Comparison of ENCODE assay signal across 16 cellular contexts in the genomic region with DNA sequence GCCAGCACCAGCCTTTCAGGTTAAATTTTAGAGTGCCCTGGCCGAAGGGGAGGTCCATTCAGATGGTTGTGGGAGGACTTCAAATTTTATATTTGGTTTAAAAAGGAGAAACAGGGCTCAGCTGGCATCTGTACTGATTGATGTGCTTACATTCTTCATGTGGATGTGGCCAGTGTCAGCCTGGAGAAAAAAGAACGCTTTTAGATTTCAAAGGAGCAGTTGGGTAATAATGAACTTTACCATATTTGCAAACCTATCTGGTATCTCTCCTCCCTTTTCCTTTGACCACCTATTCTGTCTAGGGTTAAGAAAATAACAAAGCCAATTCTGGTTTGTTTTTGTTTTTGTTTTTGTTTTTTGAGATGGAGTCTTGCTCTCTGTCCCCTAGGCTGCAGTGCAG. TPM values are rescaled to one million over a fixed set of nuclear protein-coding genes. Genes with fewer than 3 reads are reported as not detected.
DNase-seq lines count a peak whose midpoint lies in the region; ATAC-seq and TF ChIP-seq lines count a peak whose summit lies in the region.
"Had no signal": no experiment of that assay in that cellular context is flagged by ENCODE, and none has a peak within 500 bp of the region (broad histone marks: within the 10 kb centered on the region; RNA-seq: fewer than 3 reads in every experiment).

No MANE protein-coding gene starts in this region.

- H3K36me3 Mint-ChIP-seq in natural killer cell, result no peaks in the 10 kb centered on the region
- peaks cover 17% of the 10 kb centered on the region for H3K36me3 Mint-ChIP-seq in natural killer cell treated with Interleukin-12 subunit alpha and Interleukin-12 subunit beta and Interleukin-15 and Interleukin-18, amount 100 ng/mL, for 72 hours
- H3K36me3 Mint-ChIP-seq in effector memory CD8-positive, alpha-beta T cell (ENCODE audit: insufficient read depth), result peaks cover 54% of the 10 kb centered on the region

- TF ChIP-seq CTCF in natural killer cell (IDR thresholded peaks at IDR 0.05) (no peak), psoas muscle (IDR thresholded peaks at IDR 0.05) (no peak)

- peaks cover 0 to 26% of the 10 kb centered on the region in 2 donors for H3K36me3 ChIP-seq in psoas muscle (ENCODE audit: insufficient read depth in 1 of 2, low read depth in 1 of 2)

- no peak overlapping the region for H3K4me3 Mint-ChIP-seq in natural killer cell
- H3K4me3 Mint-ChIP-seq in natural killer cell treated with Interleukin-12 subunit alpha and Interleukin-12 subunit beta and Interleukin-15 and Interleukin-18, amount 100 ng/mL, for 72 hours, result no peak overlapping the region
- no peak overlapping the region for H3K4me3 Mint-ChIP-seq in effector memory CD8-positive, alpha-beta T cell

- peak overlapping the region; percentile 24 to 56 for H3K27ac Mint-ChIP-seq in natural killer cell
- H3K27ac Mint-ChIP-seq in natural killer cell treated with Interleukin-12 subunit alpha and Interleukin-12 subunit beta and Interleukin-15 and Interleukin-18, amount 100 ng/mL, for 72 hours, result no peak overlapping the region
- H3K27ac Mint-ChIP-seq in effector memory CD8-positive, alpha-beta T cell, result peak overlapping the region; percentile 3 to 59

- peaks cover 38 to 51% of the 10 kb centered on the region in 2 donors for H3K4me1 Mint-ChIP-seq in natural killer cell
- peaks cover 17 to 22% of the 10 kb centered on the region in 2 donors for H3K4me1 Mint-ChIP-seq in natural killer cell treated with Interleukin-12 subunit alpha and Interleukin-12 subunit beta and Interleukin-15 and Interleukin-18, amount 100 ng/mL, for 72 hours (ENCODE audit: low read depth in 2 of 2)
- H3K4me1 Mint-ChIP-seq in effector memory CD8-positive, alpha-beta T cell (ENCODE audit: low read depth in 2 of 2), result peaks cover 11 to 27% of the 10 kb centered on the region in 2 donors

- peaks cover 64% of the 10 kb centered on the region for H3K4me1 ChIP-seq in psoas muscle
- H3K4me1 ChIP-seq: BLaER1 had no signal

- intact Hi-C loops in natural killer cell (cut with micrococcal nuclease) (no loop called here), psoas muscle (cut with DNase I) (no loop called here)

- H3K27me3 Mint-ChIP-seq in natural killer cell (ENCODE audit: low read depth in 2 of 2), result no peaks in the 10 kb centered on the region
- H3K27me3 Mint-ChIP-seq in natural killer cell treated with Interleukin-12 subunit alpha and Interleukin-12 subunit beta and Interleukin-15 and Interleukin-18, amount 100 ng/mL, for 72 hours, result no peaks in the 10 kb centered on the region
- H3K27me3 Mint-ChIP-seq in effector memory CD8-positive, alpha-beta T cell, result no peaks in the 10 kb centered on the region

- DNase-seq in natural killer cell (no peak), psoas muscle (no peak), pons (ENCODE audit: low spot score) (no peak)
- DNase-seq in natural killer cell treated with Interleukin-12 subunit alpha and Interleukin-12 subunit beta and Interleukin-15 and Interleukin-18, amount 100 ng/mL, for 72 hours (ENCODE audit: low spot score), result no peak
- DNase-seq in effector memory CD8-positive, alpha-beta T cell, result no peak
- DNase-seq in activated naive CD4-positive, alpha-beta T cell treated with anti-CD3 and anti-CD28 coated beads, Interleukin-2, amount 50 U/mL, for 16 hours, result no peak
- DNase-seq: 8988T, AML-193, Calu3, DMS 273 treated with DMSO at 0.1 percent for 48 hours, DMS79, GM23248, H7 had no signal

- no peaks in the 10 kb centered on the region for H3K27me3 ChIP-seq in psoas muscle (ENCODE audit: insufficient read depth in 3 of 3, low read length in 2 of 3)
- H3K27me3 ChIP-seq: BLaER1 had no signal

- ATAC-seq in natural killer cell (no peak), psoas muscle (no peak), HG02981 (IDR thresholded peaks at IDR 0.05; ENCODE audit: unreplicated experiment) (no peak)
- ATAC-seq in natural killer cell treated with Interleukin-12 subunit alpha and Interleukin-12 subunit beta and Interleukin-15 and Interleukin-18, amount 100 ng/mL, for 72 hours, result no peak
- no peak for ATAC-seq in effector memory CD8-positive, alpha-beta T cell (replicated peaks)
- ATAC-seq: GM12878 had no signal

- H3K9me3 Mint-ChIP-seq in natural killer cell, result no peaks in the 10 kb centered on the region
- no peaks in the 10 kb centered on the region for H3K9me3 Mint-ChIP-seq in natural killer cell treated with Interleukin-12 subunit alpha and Interleukin-12 subunit beta and Interleukin-15 and Interleukin-18, amount 100 ng/mL, for 72 hours
- no peaks in the 10 kb centered on the region for H3K9me3 Mint-ChIP-seq in effector memory CD8-positive, alpha-beta T cell

- WGBS in psoas muscle, 3 donors, result 76 to 98% (median 96%) methylated on average over 2 of the region's 2 CpGs

- H3K9me3 ChIP-seq in psoas muscle, result no peaks in the 10 kb centered on the region
- H3K9me3 ChIP-seq: BLaER1 had no signal

- H3K4me3 ChIP-seq in psoas muscle, result no peak overlapping the region
- H3K4me3 ChIP-seq: BLaER1, GM12878, GM23248 had no signal

- H3K27ac ChIP-seq in psoas muscle, result peak overlapping the region; percentile 24
- H3K27ac ChIP-seq: BLaER1, GM23248 had no signal

RNA-seq across cellular contexts. Expression of gene RAB12, which starts 21.3 kb away (rescaled TPM):
- total RNA-seq in natural killer cell, result 10 to 100 TPM; 21.3 to 27.5 (median 21.8) TPM
- total RNA-seq in natural killer cell treated with Interleukin-12 subunit alpha and Interleukin-12 subunit beta and Interleukin-15 and Interleukin-18, amount 100 ng/mL, for 72 hours, result 10 to 100 TPM; 19.1 to 33.0 TPM
- total RNA-seq in psoas muscle, result 100 to 1,000 TPM in 3 of 4 donors, 10 to 100 TPM in 1; 91.4 to 145 (median 115) TPM
- polyA plus RNA-seq in psoas muscle, result 100 to 1,000 TPM in 2 of 3 donors, 10 to 100 TPM in 1; 49.0 to 239 (median 111) TPM

Comparison
In these comparisons a context has a peak if more than half of its experiments do, and no peak if none do; other contexts are left out.
1. H3K27ac Mint-ChIP-seq: peak in natural killer cell (2 of 2) and effector memory CD8-positive, alpha-beta T cell (2 of 2); none in natural killer cell treated with Interleukin-12 subunit alpha and Interleukin-12 subunit beta and Interleukin-15 and Interleukin-18, amount 100 ng/mL, for 72 hours (0 of 2).